27 cellular contexts compared by ENCODE assay signal in genomic region chr2:18125279-18125678, GRCh38.
"Had no signal": no experiment of that assay in that cellular context is flagged by ENCODE, and none has a peak within 500 bp of the region (broad histone marks: within the 10 kb centered on the region; RNA-seq: fewer than 3 reads in every experiment).

No MANE protein-coding gene starts in this region.

- H3K4me2 ChIP-seq: neural progenitor cell had no signal

- H3K9ac ChIP-seq: neural progenitor cell, parathyroid adenoma had no signal

- H3K9me3 Mint-ChIP-seq: nephron; neural progenitor cell; stimulated activated effector memory CD8-positive, alpha-beta T cell treated with anti-CD3 and anti-CD28 coated beads, Interleukin-12 subunit alpha, Interleukin-12 subunit beta, amount 100 ng/mL, for 72 hours; stimulated activated naive B cell treated with anti-CD40 and anti-IgM and Interleukin-4, amounts not matched to agents 10 μg/mL and 1 μg/mL and 100 μg/mL, for 72 hours; stimulated activated naive CD8-positive, alpha-beta T cell treated with anti-CD3 and anti-CD28 coated beads, Interleukin-15, Interleukin-2, amounts not matched to agents 100 ng/mL and 50 ng/mL, for 24 hours had no signal

- H3K4me1 Mint-ChIP-seq: neural progenitor cell; stimulated activated effector memory CD8-positive, alpha-beta T cell treated with anti-CD3 and anti-CD28 coated beads, Interleukin-12 subunit alpha, Interleukin-12 subunit beta, amount 100 ng/mL, for 72 hours had no signal

- H2AFZ ChIP-seq: neural progenitor cell, parathyroid adenoma had no signal

- H3K4me3 ChIP-seq: neural progenitor cell, ovary, psoas muscle, right lobe of liver, sigmoid colon, stomach, thoracic aorta, thyroid gland, tibial nerve, upper lobe of left lung, vagina had no signal

- H3K9me3 ChIP-seq: ovary, psoas muscle, right lobe of liver, sigmoid colon, stomach, thoracic aorta, thyroid gland, tibial nerve, upper lobe of left lung, vagina had no signal

- H3K27me3 ChIP-seq: neural progenitor cell, ovary, right lobe of liver, sigmoid colon, stomach, thyroid gland, tibial nerve, upper lobe of left lung, vagina had no signal

- ATAC-seq: psoas muscle; right lobe of liver; stimulated activated effector memory CD8-positive, alpha-beta T cell treated with anti-CD3 and anti-CD28 coated beads, Interleukin-12 subunit alpha, Interleukin-12 subunit beta, amount 100 ng/mL, for 72 hours; stimulated activated naive B cell treated with anti-CD40 and anti-IgM and Interleukin-4, amounts not matched to agents 10 μg/mL and 1 μg/mL and 100 μg/mL, for 72 hours had no signal

- H3K36me3 ChIP-seq: neural progenitor cell, ovary, right lobe of liver, sigmoid colon, stomach, thoracic aorta, thyroid gland, tibial nerve, upper lobe of left lung, vagina had no signal

- H3K4me1 ChIP-seq: neural progenitor cell, parathyroid adenoma, psoas muscle, right lobe of liver, thyroid gland, tibial nerve, upper lobe of left lung, vagina had no signal

- H3K4me3 Mint-ChIP-seq: nephron; neural progenitor cell; stimulated activated effector memory CD8-positive, alpha-beta T cell treated with anti-CD3 and anti-CD28 coated beads, Interleukin-12 subunit alpha, Interleukin-12 subunit beta, amount 100 ng/mL, for 72 hours; stimulated activated naive B cell treated with anti-CD40 and anti-IgM and Interleukin-4, amounts not matched to agents 10 μg/mL and 1 μg/mL and 100 μg/mL, for 72 hours; stimulated activated naive CD8-positive, alpha-beta T cell treated with anti-CD3 and anti-CD28 coated beads, Interleukin-15, Interleukin-2, amounts not matched to agents 100 ng/mL and 50 ng/mL, for 24 hours had no signal

- H3K79me2 ChIP-seq: parathyroid adenoma had no signal

- H3K36me3 Mint-ChIP-seq: neural progenitor cell; stimulated activated effector memory CD8-positive, alpha-beta T cell treated with anti-CD3 and anti-CD28 coated beads, Interleukin-12 subunit alpha, Interleukin-12 subunit beta, amount 100 ng/mL, for 72 hours; stimulated activated naive B cell treated with anti-CD40 and anti-IgM and Interleukin-4, amounts not matched to agents 10 μg/mL and 1 μg/mL and 100 μg/mL, for 72 hours had no signal

- H3K27ac ChIP-seq: neural progenitor cell, ovary, parathyroid adenoma, psoas muscle, right lobe of liver, sigmoid colon, stomach, thoracic aorta, thyroid gland, tibial nerve, upper lobe of left lung, vagina had no signal

- H3K27ac Mint-ChIP-seq: nephron; neural progenitor cell; progenitor cell of endocrine pancreas; stimulated activated effector memory CD8-positive, alpha-beta T cell treated with anti-CD3 and anti-CD28 coated beads, Interleukin-12 subunit alpha, Interleukin-12 subunit beta, amount 100 ng/mL, for 72 hours; stimulated activated naive B cell treated with anti-CD40 and anti-IgM and Interleukin-4, amounts not matched to agents 10 μg/mL and 1 μg/mL and 100 μg/mL, for 72 hours; stimulated activated naive CD8-positive, alpha-beta T cell treated with anti-CD3 and anti-CD28 coated beads, Interleukin-15, Interleukin-2, amounts not matched to agents 100 ng/mL and 50 ng/mL, for 24 hours had no signal

- DNase-seq: occipital lobe; ovary; posterior cingulate gyrus; psoas muscle; right cardiac atrium; right lobe of liver; sigmoid colon; small intestine; stimulated activated CD4-positive, alpha-beta T cell treated with anti-CD3 and anti-CD28 coated beads, Interleukin-15, amount 100 ng/mL, for 24 hours; stimulated activated CD4-positive, alpha-beta T cell treated with anti-CD3 and anti-CD28 coated beads, Interleukin-2, amount 100 ng/mL, for 24 hours; stimulated activated CD4-positive, alpha-beta T cell treated with anti-CD3 and anti-CD28 coated beads, Interleukin-2, amount 100 ng/mL, for 48 hours; stimulated activated CD4-positive, alpha-beta T cell treated with anti-CD3 and anti-CD28 coated beads, Interleukin-4, amount 100 ng/mL, for 24 hours; stimulated activated naive B cell treated with anti-CD40 and anti-IgM and Interleukin-4, amounts not matched to agents 10 μg/mL and 1 μg/mL and 100 μg/mL, for 72 hours; stimulated activated naive CD4-positive, alpha-beta T cell treated with Interleukin-2 at 50 U/mL for 16 hours; stomach; thyroid gland; trophoblast cell; upper lobe of left lung had no signal
